Comparison of ENCODE assay signal across 9 cellular contexts in genomic region chr3:90102146-90102545, GRCh38.
"Had no signal": no experiment of that assay in that cellular context is flagged by ENCODE, and none has a peak within 500 bp of the region (broad histone marks: within the 10 kb centered on the region; RNA-seq: fewer than 3 reads in every experiment).

No MANE protein-coding gene starts in this region.

- H3K4me1 ChIP-seq: HAP-1 had no signal

- H3K4me3 ChIP-seq: GM23248, HAP-1, K562 had no signal

- ATAC-seq: HCT116, K562 had no signal

- FAIRE-seq: HTR-8/SVneo, K562 had no signal

- H3K9me3 ChIP-seq: HAP-1 had no signal

- DNase-seq: GM23248, GOT3, H7, HFFc6, IMR-90 had no signal

- H3K36me3 ChIP-seq: HAP-1 had no signal

- H3K27ac ChIP-seq: GM23248 had no signal
